In the genomic region with DNA sequence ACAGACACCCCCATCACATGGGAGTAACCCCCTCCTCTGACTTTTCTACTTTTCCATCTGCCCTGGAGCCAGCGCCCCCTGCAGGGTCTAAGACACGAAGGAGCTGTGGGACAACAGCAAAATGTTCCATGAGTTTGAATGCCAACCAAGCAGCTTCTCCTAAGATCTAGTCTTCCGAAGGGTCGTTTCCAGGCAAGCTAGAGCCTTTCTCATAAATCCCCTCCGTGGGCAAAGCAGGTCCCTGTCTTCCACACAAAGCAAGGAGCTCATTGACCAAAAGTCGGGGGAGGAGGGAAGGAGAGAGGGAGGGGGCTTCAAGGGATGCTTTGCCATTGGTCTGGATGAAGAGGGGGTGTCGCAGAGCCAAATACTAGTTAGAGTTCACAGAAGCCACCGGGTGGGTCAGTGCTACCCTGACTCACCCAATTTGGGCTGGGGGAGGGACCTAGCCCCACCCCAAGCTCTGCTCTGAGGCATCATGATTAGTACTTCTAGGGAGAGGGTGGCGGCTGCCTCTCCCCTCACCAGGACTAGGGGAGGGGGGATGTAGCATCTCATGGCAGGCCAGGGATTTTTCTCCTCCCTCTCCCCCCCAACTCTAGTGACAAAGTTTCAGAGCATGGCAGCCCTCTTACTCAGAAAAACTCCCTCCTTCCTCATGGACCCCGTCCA, we compare ENCODE assay signal across 8 cellular contexts. TPM values are rescaled to one million over a fixed set of nuclear protein-coding genes. Genes with fewer than 3 reads are reported as not detected.
A peak's percentile ranks its signal among the peaks of the same experiment; 100 is the strongest.
DNase-seq lines count a peak whose midpoint lies in the region; ATAC-seq, FAIRE-seq and TF ChIP-seq lines count a peak whose summit lies in the region.

No MANE protein-coding gene starts in this region.

- H3K27ac Mint-ChIP-seq in type B pancreatic cell, result peak overlapping the region; percentile 85

- H3K9me3 ChIP-seq in iPS DF 6.9 (ENCODE audit: control insufficient read depth, insufficient read depth, low read length), result no peaks in the 10 kb centered on the region

- H3K9me3 Mint-ChIP-seq in type B pancreatic cell, result no peaks in the 10 kb centered on the region

- H3K4me3 ChIP-seq in WI38 (ENCODE audit: low read depth, low read length) (no peak overlapping the region), iPS DF 6.9 (ENCODE audit: low read length) (peak overlapping the region; percentile 64; the same call in 1 of the 2 replicates)

- no peak for TF ChIP-seq POLR2A in GM12892 (IDR thresholded peaks at IDR 0.05; ENCODE audit: low read depth, low read length)

- peaks cover 16% of the 10 kb centered on the region for H3K36me3 Mint-ChIP-seq in type B pancreatic cell

- peaks cover 29% of the 10 kb centered on the region for H3K27me3 Mint-ChIP-seq in type B pancreatic cell

- peaks cover 6% of the 10 kb centered on the region; the same call in 1 of the 2 replicates for H3K27me3 ChIP-seq in iPS DF 6.9 (ENCODE audit: control insufficient read depth, insufficient read depth, low read length)

- peak; percentile 19 for DNase-seq in stimulated activated CD4-positive, alpha-beta T cell treated with anti-CD3 and anti-CD28 coated beads, Interleukin-4, amount 100 ng/mL, for 1 hour
- no peak for DNase-seq in stimulated activated CD4-positive, alpha-beta T cell treated with anti-CD3 and anti-CD28 coated beads, Interleukin-4, amount 100 ng/mL, for 24 hours
- DNase-seq in iPS DF 6.9 (ENCODE audit: low read depth, low spot score) (no peak), type B pancreatic cell (ENCODE audit: extremely low spot score, unreplicated experiment) (no peak), GM12892 (ENCODE audit: insufficient read length) (no peak)

- no peak for FAIRE-seq in GM12892 (lab: Jason Lieb, UNC)

- H3K4me1 ChIP-seq in iPS DF 6.9 (ENCODE audit: control insufficient read depth, insufficient read depth, low read length), result peaks cover 6% of the 10 kb centered on the region; the same call in 1 of the 2 replicates

- no CpG with 5 or more reads among the region's 10 CpGs for WGBS in iPS DF 6.9 (ENCODE audit: insufficient coverage, insufficient read length)

- 0 out of 2 replicates have a peak, but pooled peaks cover 4% of the 10 kb centered on the region for H3K36me3 ChIP-seq in iPS DF 6.9 (ENCODE audit: control insufficient read depth, insufficient read depth, low read length)

- no peak overlapping the region for H3K27ac ChIP-seq in iPS DF 6.9 (ENCODE audit: low read length)

- ATAC-seq in GM19035 (IDR thresholded peaks at IDR 0.05; ENCODE audit: unreplicated experiment) (no peak), HG03378 (IDR thresholded peaks at IDR 0.05; ENCODE audit: unreplicated experiment) (no peak)

- H3K4me3 Mint-ChIP-seq in type B pancreatic cell, result peak overlapping the region; percentile 91

- H3K4me1 Mint-ChIP-seq in type B pancreatic cell (ENCODE audit: unreplicated experiment), result peaks cover 58% of the 10 kb centered on the region

- peak; percentile 26; the same call in 1 of the 2 replicates for TF ChIP-seq CTCF in WI38 (IDR thresholded peaks at IDR 0.05; ENCODE audit: low read depth, low read length)
- peak; percentile 74 for TF ChIP-seq CTCF in type B pancreatic cell (conservative IDR thresholded peaks at IDR 0.05)

RNA-seq across cellular contexts. Expression of a gene that starts 1.6 kb away (rescaled TPM):
- 22.0 and 71.7 TPM in 2 replicates for total RNA-seq in type B pancreatic cell (ENCODE audit: low replicate concordance)
- not detected for polyA plus RNA-seq in GM12892 (2012; ENCODE audit: missing spikeins)

RNA-seq across cellular contexts. Expression of a gene that starts 39.8 kb away (rescaled TPM):
- not detected in 2 replicates for total RNA-seq in type B pancreatic cell (ENCODE audit: low replicate concordance)
- polyA plus RNA-seq in GM12892 (2012; ENCODE audit: missing spikeins), result not detected
